Comparison of ENCODE assay signal across 8 cellular contexts in genomic region chr7:148962515-148962822, GRCh38.
DNase-seq lines count a peak whose midpoint lies in the region; ATAC-seq and TF ChIP-seq lines count a peak whose summit lies in the region.

No MANE protein-coding gene starts in this region.

- H3K4me3 ChIP-seq in RWPE2 (ENCODE audit: severe bottlenecking) (peak overlapping the region; percentile 39), hepatocyte (peak overlapping the region; percentile 84), stomach smooth muscle (ENCODE audit: low read length in 2 of 2) (peak overlapping the region; percentile 67 to 69)

- H3K79me2 ChIP-seq in hepatocyte = no peaks in the 10 kb centered on the region

- DNase-seq in activated CD8-positive, alpha-beta memory T cell treated with anti-CD3 and anti-CD28 coated beads for 24 hours = peak; percentile 82
- no peak for DNase-seq in activated CD8-positive, alpha-beta memory T cell treated with anti-CD3 and anti-CD28 coated beads, Interleukin-2, amount 50 U/mL, for 48 hours
- DNase-seq in RWPE2 (ENCODE audit: low spot score) = no peak
- DNase-seq in hepatocyte (ENCODE audit: low spot score) = no peak
- no peak for DNase-seq in NCI-H748 treated with DMSO at 0.1 percent for 48 hours (lab: John Stamatoyannopoulos, UW)
- no peak for DNase-seq in pons (ENCODE audit: low spot score)
- no peak for DNase-seq in NCI-H187 (lab: John Stamatoyannopoulos, UW)

- whole genome bisulfite sequencing in hepatocyte (ENCODE audit: low lambda C conversion rate, missing lambda C conversion rate) = 30% methylated on average over 5 of the region's 5 CpGs

- no peaks in the 10 kb centered on the region for H4K20me1 ChIP-seq in hepatocyte (ENCODE audit: insufficient read depth, poor library complexity, severe bottlenecking)

- no peaks in the 10 kb centered on the region for H3K4me1 ChIP-seq in RWPE2 (ENCODE audit: insufficient read depth, poor library complexity, severe bottlenecking)
- no peaks in the 10 kb centered on the region for H3K4me1 ChIP-seq in hepatocyte (ENCODE audit: insufficient read depth)
- peaks cover 11% of the 10 kb centered on the region for H3K4me1 ChIP-seq in stomach smooth muscle (ENCODE audit: control insufficient read depth, insufficient read depth, low read length)

- H3K4me2 ChIP-seq in hepatocyte = peak overlapping the region; percentile 87

- peak overlapping the region in 1 of 2 donors; percentile 48 for H3K9ac ChIP-seq in stomach smooth muscle (ENCODE audit: low read length in 2 of 2)

- no peak for ATAC-seq in RWPE2 (ENCODE audit: low read depth)

- H3K36me3 ChIP-seq in RWPE2 (ENCODE audit: low read depth) = no peaks in the 10 kb centered on the region
- no peaks in the 10 kb centered on the region for H3K36me3 ChIP-seq in hepatocyte (replicated peaks; ENCODE audit: insufficient read depth, low read depth)
- no peaks in the 10 kb centered on the region for H3K36me3 ChIP-seq in stomach smooth muscle (ENCODE audit: control insufficient read depth in 2 of 2, insufficient read depth in 2 of 2, low read length in 2 of 2)

- H3K27ac ChIP-seq in RWPE2 (ENCODE audit: poor library complexity, severe bottlenecking) (no peak overlapping the region), hepatocyte (no peak overlapping the region), stomach smooth muscle (ENCODE audit: low read length) (no peak overlapping the region)

- TF ChIP-seq CTCF in RWPE2 (IDR thresholded peaks at IDR 0.05; ENCODE audit: poor library complexity, severe bottlenecking) (no peak), hepatocyte (IDR thresholded peaks at IDR 0.05; ENCODE audit: poor library complexity) (no peak)

- H3K27me3 ChIP-seq in RWPE2 (ENCODE audit: insufficient read depth, poor library complexity, severe bottlenecking) (no peaks in the 10 kb centered on the region), hepatocyte (no peaks in the 10 kb centered on the region), stomach smooth muscle (ENCODE audit: control insufficient read depth in 1 of 2, insufficient read depth in 2 of 2, low read length in 2 of 2) (no peaks in the 10 kb centered on the region)

- no peaks in the 10 kb centered on the region for H3K9me2 ChIP-seq in hepatocyte (replicated peaks; ENCODE audit: insufficient read depth)

- H3K9me3 ChIP-seq in RWPE2 (ENCODE audit: severe bottlenecking) (no peaks in the 10 kb centered on the region), hepatocyte (ENCODE audit: low read depth) (no peaks in the 10 kb centered on the region), stomach smooth muscle (ENCODE audit: control insufficient read depth in 2 of 2, low read length in 2 of 2) (no peaks in the 10 kb centered on the region)

- H2AFZ ChIP-seq in hepatocyte = peak overlapping the region; percentile 96
